28 cellular contexts compared by ENCODE assay signal in genomic region chr9:114300153-114300845, GRCh38. TPM values are rescaled to one million over a fixed set of nuclear protein-coding genes. Genes with fewer than 3 reads are reported as not detected.
DNase-seq lines count a peak whose midpoint lies in the region; ATAC-seq, FAIRE-seq and TF ChIP-seq lines count a peak whose summit lies in the region.
"Had no signal": no experiment of that assay in that cellular context is flagged by ENCODE, and none has a peak within 500 bp of the region (broad histone marks: within the 10 kb centered on the region; RNA-seq: fewer than 3 reads in every experiment).

No MANE protein-coding gene starts in this region.

- H3K4me1 ChIP-seq in K562 (replicated peaks in 1 of 2; ENCODE audit: control insufficient read depth in 2 of 2, insufficient read depth in 2 of 2, low read length in 2 of 2) (no peaks in the 10 kb centered on the region), testis (peaks cover under 1% of the 10 kb centered on the region), SJCRH30 (no peaks in the 10 kb centered on the region)

- peaks cover 35% of the 10 kb centered on the region for H3K36me3 Mint-ChIP-seq in osteocyte (ENCODE audit: unreplicated experiment)
- H3K36me3 Mint-ChIP-seq in activated naive CD4-positive, alpha-beta T cell treated with anti-CD3 and anti-CD28 coated beads, Interleukin-2, amount 10 ng/mL, durations not matched to agents 7 days and 5 days: peaks cover 4% of the 10 kb centered on the region

- peaks cover 4 to 47% of the 10 kb centered on the region in 2 experiments; a peak in 3 of 5 replicates for H3K27me3 ChIP-seq in K562 (ENCODE audit: control insufficient read depth in 2 of 2, insufficient read depth in 2 of 2, low read length in 2 of 2)
- no peaks in the 10 kb centered on the region for H3K27me3 ChIP-seq in testis
- H3K27me3 ChIP-seq in SJCRH30: no peaks in the 10 kb centered on the region
- H3K27me3 ChIP-seq: gastroesophageal sphincter had no signal

- CTCF ChIA-PET in K562 (lab: Yijun Ruan, JAX; ENCODE audit: low intra/inter-chr PET ratio): no interaction called here
- CTCF ChIA-PET in activated naive CD4-positive, alpha-beta T cell treated with anti-CD3 and anti-CD28 coated beads, Interleukin-2, amount 10 ng/mL, durations not matched to agents 7 days and 5 days (lab: Charles Lee): interaction anchor here (1.3 kb wide), 1 partner anchor 192 kb away, joined by 3 read pairs; no protein-coding TSS in a partner anchor

- H3K9me3 Mint-ChIP-seq in osteocyte (ENCODE audit: unreplicated experiment): peaks cover 8% of the 10 kb centered on the region
- H3K9me3 Mint-ChIP-seq in activated naive CD4-positive, alpha-beta T cell treated with anti-CD3 and anti-CD28 coated beads, Interleukin-2, amount 10 ng/mL, durations not matched to agents 7 days and 5 days: peaks cover 5% of the 10 kb centered on the region

- no peaks in the 10 kb centered on the region for H3K27me3 Mint-ChIP-seq in osteocyte (ENCODE audit: unreplicated experiment)
- H3K27me3 Mint-ChIP-seq in activated naive CD4-positive, alpha-beta T cell treated with anti-CD3 and anti-CD28 coated beads, Interleukin-2, amount 10 ng/mL, durations not matched to agents 7 days and 5 days: peaks cover 9% of the 10 kb centered on the region
- H3K27me3 Mint-ChIP-seq: brain, type B pancreatic cell had no signal

- H3K9me3 ChIP-seq in K562 (replicated peaks; ENCODE audit: control insufficient read depth, insufficient read depth, low read depth, low read length): no peaks in the 10 kb centered on the region
- no peaks in the 10 kb centered on the region for H3K9me3 ChIP-seq in testis
- H3K9me3 ChIP-seq in SJCRH30 (replicated peaks): 0 out of 2 replicates have a peak, but pooled peaks cover 2% of the 10 kb centered on the region

- no peak overlapping the region for H3K27ac Mint-ChIP-seq in osteocyte (ENCODE audit: unreplicated experiment)
- no peak overlapping the region for H3K27ac Mint-ChIP-seq in activated naive CD4-positive, alpha-beta T cell treated with anti-CD3 and anti-CD28 coated beads, Interleukin-2, amount 10 ng/mL, durations not matched to agents 7 days and 5 days
- H3K27ac Mint-ChIP-seq: activated naive CD4-positive, alpha-beta T cell treated with anti-CD3 and anti-CD28 coated beads, Interleukin-2, amount 50 U/mL, for 24 hours; activated T-helper 1 cell treated with anti-CD3 and anti-CD28 coated beads, Interleukin-12 subunit alpha, Interleukin-12 subunit beta, Interleukin-2, Interleukin-4 antibody, amounts not matched to agents 30 ng/mL and 10 ng/mL and 1 ng/mL, durations not matched to agents 14 hours and 24 hours and 36 hours; brain; T-helper 2 cell treated with Interferon-gamma antibody and Interleukin-4, amounts not matched to agents 5 μg/mL and 100 μg/mL, for 36 hours; type B pancreatic cell had no signal

- H4K20me1 ChIP-seq in K562 (replicated peaks; ENCODE audit: control insufficient read depth, insufficient read depth, low read length): no peaks in the 10 kb centered on the region; the same call in 1 of the 2 replicates

- TF ChIP-seq CTCF in K562 (IDR thresholded peaks at IDR 0.05 in 2 of 3, conservative IDR thresholded peaks at IDR 0.05 in 1 of 3; ENCODE audit: insufficient read depth in 2 of 3, low read depth in 1 of 3, low read length in 3 of 3): no peak
- TF ChIP-seq CTCF in osteocyte (IDR thresholded peaks at IDR 0.05): no peak
- no peak for TF ChIP-seq CTCF in testis (IDR thresholded peaks at IDR 0.05)

- FAIRE-seq in K562 (lab: Jason Lieb, UNC): no peak

- no peak overlapping the region for H3K27ac ChIP-seq in K562 (ENCODE audit: extremely low read depth, low read depth, low read length)
- no peak overlapping the region for H3K27ac ChIP-seq in testis
- H3K27ac ChIP-seq in SJCRH30: no peak overlapping the region
- H3K27ac ChIP-seq: gastroesophageal sphincter had no signal

- H3K4me3 ChIP-seq in K562: no peak overlapping the region
- no peak overlapping the region for H3K4me3 ChIP-seq in testis
- no peak overlapping the region for H3K4me3 ChIP-seq in SJCRH30
- H3K4me3 ChIP-seq: gastroesophageal sphincter had no signal

- 0% methylated on average over 2 of the region's 4 CpGs for WGBS in K562 (ENCODE audit: insufficient coverage, low coverage, missing lambda C conversion rate)
- 94 to 100% methylated on average over 4 of the region's 4 CpGs for WGBS in testis, 2 donors

- H3K4me3 Mint-ChIP-seq in osteocyte (ENCODE audit: unreplicated experiment): no peak overlapping the region
- H3K4me3 Mint-ChIP-seq in activated naive CD4-positive, alpha-beta T cell treated with anti-CD3 and anti-CD28 coated beads, Interleukin-2, amount 10 ng/mL, durations not matched to agents 7 days and 5 days: no peak overlapping the region
- H3K4me3 Mint-ChIP-seq: activated naive CD4-positive, alpha-beta T cell treated with anti-CD3 and anti-CD28 coated beads, Interleukin-2, amount 50 U/mL, for 24 hours; activated T-helper 1 cell treated with anti-CD3 and anti-CD28 coated beads, Interleukin-12 subunit alpha, Interleukin-12 subunit beta, Interleukin-2, Interleukin-4 antibody, amounts not matched to agents 30 ng/mL and 10 ng/mL and 1 ng/mL, durations not matched to agents 14 hours and 24 hours and 36 hours; brain; T-helper 2 cell treated with Interferon-gamma antibody and Interleukin-4, amounts not matched to agents 5 μg/mL and 100 μg/mL, for 36 hours; type B pancreatic cell had no signal

- H3K79me2 ChIP-seq in K562 (ENCODE audit: control insufficient read depth, insufficient read depth, low read length): no peaks in the 10 kb centered on the region

- intact Hi-C loops in K562 (cut with micrococcal nuclease): no loop called here
- intact Hi-C loops in testis (cut with DNase I; ENCODE audit: low total_unique reads): no loop called here

- no peak overlapping the region for H2AFZ ChIP-seq in K562 (ENCODE audit: low read depth, low read length)

- H3K36me3 ChIP-seq in K562 (ENCODE audit: control insufficient read depth, insufficient read depth, low read length) (no peaks in the 10 kb centered on the region), testis (ENCODE audit: low read depth, missing control alignments) (no peaks in the 10 kb centered on the region), SJCRH30 (peaks cover 31% of the 10 kb centered on the region)

- no peaks in the 10 kb centered on the region for H3K9me1 ChIP-seq in K562 (ENCODE audit: control insufficient read depth, insufficient read depth, low read length)

- POLR2A ChIA-PET in K562 (lab: Yijun Ruan, JAX): no interaction called here

- H3K4me1 Mint-ChIP-seq in osteocyte (ENCODE audit: unreplicated experiment): no peaks in the 10 kb centered on the region
- no peaks in the 10 kb centered on the region for H3K4me1 Mint-ChIP-seq in activated naive CD4-positive, alpha-beta T cell treated with anti-CD3 and anti-CD28 coated beads, Interleukin-2, amount 10 ng/mL, durations not matched to agents 7 days and 5 days

- in situ Hi-C loops in K562 (cut with MboI): no loop called here

- BruUV-seq in K562 (replicated peaks; lab: Mats Ljungman, UMichigan): no TSS peak

- no peak for ATAC-seq in K562
- ATAC-seq: gastroesophageal sphincter, left colon had no signal

- DNase-seq in activated CD8-positive, alpha-beta memory T cell treated with anti-CD3 and anti-CD28 coated beads for 24 hours: peak; percentile 37
- DNase-seq in activated CD8-positive, alpha-beta memory T cell treated with anti-CD3 and anti-CD28 coated beads, Interleukin-2, amount 50 U/mL, for 4 hours: no peak
- no peak for DNase-seq in K562 (ENCODE audit: extremely low read depth in 1 of 4, low spot score in 3 of 4)
- peak; percentile 73 for DNase-seq in osteocyte (ENCODE audit: extremely low spot score, unreplicated experiment)
- DNase-seq in testis: peak; percentile 2
- no peak for DNase-seq in SJCRH30
- DNase-seq in GM19238 (ENCODE audit: insufficient read length, low spot score): no peak
- no peak for DNase-seq in activated naive CD4-positive, alpha-beta T cell treated with anti-CD3 and anti-CD28 coated beads, Interleukin-2, amount 10 ng/mL, durations not matched to agents 7 days and 5 days
- DNase-seq: 8988T; amniotic stem cell; DMS79 treated with DMSO at 0.1 percent for 48 hours; GDM1; HCEC 1CT; hippocampal formation; NCI-H146; SHP77; stimulated activated CD4-positive, alpha-beta T cell treated with anti-CD3 and anti-CD28 coated beads, Interleukin-4, amount 100 ng/mL, for 1 hour had no signal

- no peak for TF ChIP-seq EP300 in K562 (IDR thresholded peaks at IDR 0.05; ENCODE audit: low read length)

- H3K4me2 ChIP-seq in K562 (ENCODE audit: insufficient read depth, low read length): no peak overlapping the region

- no peak for TF ChIP-seq POLR2A in K562 (conservative IDR thresholded peaks at IDR 0.05)
- TF ChIP-seq POLR2A in testis (IDR thresholded peaks at IDR 0.05): no peak

- H3K9ac ChIP-seq in K562 (ENCODE audit: insufficient read depth in 1 of 2, low read depth in 2 of 2, low read length in 2 of 2): no peak overlapping the region

- TF ChIP-seq RAD21 in K562 (CRISPR knock-in tag; conservative IDR thresholded peaks at IDR 0.05 in 1 of 2, IDR thresholded peaks at IDR 0.05 in 1 of 2): no peak

RNA-seq across cellular contexts. Expression of gene ORM1, which starts 22.6 kb away (rescaled TPM):
- total RNA-seq in K562 (2011; cell fraction: chromatin; rRNA removed; ENCODE audit: low replicate concordance): not detected in 2 replicates
- not detected in 2 replicates for total RNA-seq in K562 (2011; cell fraction: nucleolus; rRNA removed)
- not detected in 2 replicates for total RNA-seq in K562 (2011; cell fraction: nucleoplasm; rRNA removed)
- total RNA-seq in K562 (2014; rRNA removed): not detected in 2 replicates
- not detected in 2 replicates for total RNA-seq in K562 (2014; rRNA removed; fragmentation: Illumina TruSeq; extraction: Trizol)
- total RNA-seq in K562 (2015; rRNA removed; fragmentation: Illumina TruSeq; extraction: Trizol): not detected in 2 replicates
- 2.9 and 3.4 TPM in 2 replicates for total RNA-seq in K562 (2021)
- not detected in 2 replicates for polyA plus RNA-seq in K562 (2011; rRNA removed)
- polyA plus RNA-seq in K562 (2011; cell fraction: cytosol; rRNA removed): not detected in 2 replicates
- not detected in 2 replicates for polyA plus RNA-seq in K562 (2011; cell fraction: nucleus; rRNA removed)
- polyA plus RNA-seq in K562 (2012): not detected in 2 replicates
- not detected in 2 replicates for polyA plus RNA-seq in K562 (2014; fragmentation: Illumina TruSeq; extraction: Trizol)
- not detected for polyA plus RNA-seq in K562 (2014; fragmentation: Nextera tagmentation; extraction: Ambion mirVana)
- polyA plus RNA-seq in K562 (2014; rRNA removed): not detected in 2 replicates
- polyA minus RNA-seq in K562 (2011; rRNA and poly(A)+ RNA removed): not detected in 2 replicates
- not detected in 2 replicates for polyA minus RNA-seq in K562 (2011; cell fraction: cytosol; rRNA and poly(A)+ RNA removed)
- polyA minus RNA-seq in K562 (2011; cell fraction: nucleus; rRNA and poly(A)+ RNA removed): not detected in 2 replicates
- not detected in 2 replicates for total RNA-seq in osteocyte
- total RNA-seq in testis: not detected
- 1.6 TPM for polyA plus RNA-seq in testis (ENCODE audit: insufficient read depth, low read depth, low replicate concordance)
- not detected in 2 replicates for total RNA-seq in SJCRH30 (2014; rRNA removed; shearing (Covaris generic))
- total RNA-seq: activated CD8-positive, alpha-beta memory T cell treated with anti-CD3 and anti-CD28 coated beads for 36 hours; activated T-helper 1 cell treated with anti-CD3 and anti-CD28 coated beads, Interleukin-12 subunit alpha, Interleukin-12 subunit beta, Interleukin-2, Interleukin-4 antibody, amounts not matched to agents 30 ng/mL and 10 ng/mL and 1 ng/mL, durations not matched to agents 14 hours and 24 hours and 36 hours; cerebellum; left colon had no signal
- polyA plus RNA-seq: neural cell had no signal

RNA-seq across cellular contexts. Expression of gene ORM2, which starts 29.4 kb away (rescaled TPM):
- total RNA-seq in K562 (2011; cell fraction: chromatin; rRNA removed; ENCODE audit: low replicate concordance): not detected in 2 replicates
- not detected in 2 replicates for total RNA-seq in K562 (2011; cell fraction: nucleolus; rRNA removed)
- total RNA-seq in K562 (2011; cell fraction: nucleoplasm; rRNA removed): not detected in 2 replicates
- not detected in 2 replicates for total RNA-seq in K562 (2014; rRNA removed)
- not detected in 2 replicates for total RNA-seq in K562 (2014; rRNA removed; fragmentation: Illumina TruSeq; extraction: Trizol)
- not detected in 2 replicates for total RNA-seq in K562 (2015; rRNA removed; fragmentation: Illumina TruSeq; extraction: Trizol)
- 0.98 and 1.5 TPM in 2 replicates for total RNA-seq in K562 (2021)
- polyA plus RNA-seq in K562 (2011; rRNA removed): not detected in 2 replicates
- polyA plus RNA-seq in K562 (2011; cell fraction: cytosol; rRNA removed): not detected in 2 replicates
- not detected in 2 replicates for polyA plus RNA-seq in K562 (2011; cell fraction: nucleus; rRNA removed)
- polyA plus RNA-seq in K562 (2012): not detected in 2 replicates
- not detected in 2 replicates for polyA plus RNA-seq in K562 (2014; fragmentation: Illumina TruSeq; extraction: Trizol)
- polyA plus RNA-seq in K562 (2014; fragmentation: Nextera tagmentation; extraction: Ambion mirVana): not detected
- polyA plus RNA-seq in K562 (2014; rRNA removed): not detected in 2 replicates
- polyA minus RNA-seq in K562 (2011; rRNA and poly(A)+ RNA removed): not detected in 2 replicates
- 2.5 TPM in 1 of 2 replicates, not detected in the other for polyA minus RNA-seq in K562 (2011; cell fraction: cytosol; rRNA and poly(A)+ RNA removed)
- not detected in 2 replicates for polyA minus RNA-seq in K562 (2011; cell fraction: nucleus; rRNA and poly(A)+ RNA removed)
- not detected in 2 replicates for total RNA-seq in osteocyte
- under 1 TPM in 1 of 2 donors, not detected in 1; 0.56 TPM for total RNA-seq in testis
- 2.3 TPM for polyA plus RNA-seq in testis (ENCODE audit: insufficient read depth, low read depth, low replicate concordance)
- not detected in 2 replicates for total RNA-seq in SJCRH30 (2014; rRNA removed; shearing (Covaris generic))
- total RNA-seq: activated CD8-positive, alpha-beta memory T cell treated with anti-CD3 and anti-CD28 coated beads for 36 hours; activated T-helper 1 cell treated with anti-CD3 and anti-CD28 coated beads, Interleukin-12 subunit alpha, Interleukin-12 subunit beta, Interleukin-2, Interleukin-4 antibody, amounts not matched to agents 30 ng/mL and 10 ng/mL and 1 ng/mL, durations not matched to agents 14 hours and 24 hours and 36 hours; cerebellum; gastroesophageal sphincter; left colon; right cardiac atrium had no signal
- polyA plus RNA-seq: neural cell had no signal

Comparison
In these comparisons a context has a peak if more than half of its experiments do, and no peak if none do; other contexts are left out.
1. DNase-seq: peak in activated CD8-positive, alpha-beta memory T cell treated with anti-CD3 and anti-CD28 coated beads for 24 hours (single experiment), osteocyte (single experiment) and testis (single experiment); none in activated CD8-positive, alpha-beta memory T cell treated with anti-CD3 and anti-CD28 coated beads, Interleukin-2, amount 50 U/mL, for 4 hours (single experiment), K562 (0 of 4), SJCRH30 (0 of 2), GM19238 (single experiment) and activated naive CD4-positive, alpha-beta T cell treated with anti-CD3 and anti-CD28 coated beads, Interleukin-2, amount 10 ng/mL, durations not matched to agents 7 days and 5 days (single experiment).